ENCODE assay signal across 6 cellular contexts in the genomic region with DNA sequence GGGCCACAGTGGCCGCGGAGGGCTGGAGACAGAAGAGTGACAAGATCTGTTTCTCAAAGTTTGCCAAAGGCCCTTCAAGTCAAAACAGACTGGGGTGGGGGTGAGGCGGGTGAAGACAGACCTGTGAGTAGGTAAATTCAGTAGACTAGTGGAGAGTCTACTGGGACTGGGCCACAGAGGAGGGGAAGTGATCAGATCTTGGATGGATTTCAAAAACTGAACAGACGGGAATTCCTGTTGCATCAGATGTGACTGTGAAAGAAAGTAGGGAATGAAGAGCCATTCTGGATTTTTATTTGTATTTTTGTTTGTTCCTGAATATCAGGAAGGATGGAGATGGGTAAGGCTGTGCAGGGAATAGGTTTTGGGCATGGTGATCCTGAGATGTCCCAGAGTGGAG. TPM values are rescaled to one million over a fixed set of nuclear protein-coding genes. Genes with fewer than 3 reads are reported as not detected.
DNase-seq lines count a peak whose midpoint lies in the region; ATAC-seq, FAIRE-seq and TF ChIP-seq lines count a peak whose summit lies in the region.
"Not testable (repeated sequence)": the region's sequence is repeated elsewhere in the genome, so short reads cannot be mapped to it uniquely, and the experiment has no call there.

No MANE protein-coding gene starts in this region.

- peaks cover 37% of the 10 kb centered on the region for H3K9me3 ChIP-seq in DND-41 (ENCODE audit: insufficient read depth, low read length, severe bottlenecking)
- H3K9me3 ChIP-seq in endothelial cell of umbilical vein (replicated peaks; ENCODE audit: control insufficient read depth, insufficient read depth, low read length); right lobe of liver: not testable (repeated sequence)

- H3K27ac Mint-ChIP-seq in activated CD8-positive, alpha-beta memory T cell treated with anti-CD3 and anti-CD28 coated beads, Interleukin-2, amount 10 ng/mL, durations not matched to agents 7 days and 5 days: peak overlapping the region; percentile 79
- peak overlapping the region; percentile 26 for H3K27ac Mint-ChIP-seq in stimulated activated memory B cell treated with anti-CD40 and anti-IgM and Interleukin-4, amounts not matched to agents 10 μg/mL and 1 μg/mL and 100 μg/mL, for 72 hours

- intact Hi-C loops in endothelial cell of umbilical vein (cut with micrococcal nuclease); right lobe of liver (cut with DNase I): not testable (repeated sequence)

- H3K4me2 ChIP-seq in DND-41 (ENCODE audit: insufficient read depth, low read length) (peak overlapping the region; percentile 68), endothelial cell of umbilical vein (ENCODE audit: insufficient read depth, low read length) (peak overlapping the region; percentile 77)

- peak; percentile 83 for FAIRE-seq in endothelial cell of umbilical vein (lab: Jason Lieb, UNC)

- BruUV-seq in endothelial cell of umbilical vein (replicated peaks; lab: Mats Ljungman, UMichigan): not testable (repeated sequence)

- peaks cover 44% of the 10 kb centered on the region for H3K36me3 ChIP-seq in DND-41 (ENCODE audit: insufficient read depth, low read length)
- H3K36me3 ChIP-seq in endothelial cell of umbilical vein (ENCODE audit: control insufficient read depth in 2 of 2, extremely low read depth in 1 of 2, insufficient read depth in 2 of 2, low read length in 2 of 2); right lobe of liver: not testable (repeated sequence)

- not testable (repeated sequence) for H3K27me3 ChIP-seq in DND-41 (ENCODE audit: insufficient read depth, low read length, poor library complexity); endothelial cell of umbilical vein (ENCODE audit: control insufficient read depth in 2 of 2, insufficient read depth in 2 of 2, low read length in 2 of 2); right lobe of liver

- not testable (repeated sequence) for ATAC-seq in DND-41 (ENCODE audit: insufficient read depth, low read depth); activated CD8-positive, alpha-beta memory T cell treated with anti-CD3 and anti-CD28 coated beads, Interleukin-2, amount 10 ng/mL, durations not matched to agents 7 days and 5 days; stimulated activated memory B cell treated with anti-CD40 and anti-IgM and Interleukin-4, amounts not matched to agents 10 μg/mL and 1 μg/mL and 100 μg/mL, for 72 hours
- ATAC-seq in right lobe of liver: peak; percentile 6 to 44 (median 12)

- H3K4me3 Mint-ChIP-seq in activated CD8-positive, alpha-beta memory T cell treated with anti-CD3 and anti-CD28 coated beads, Interleukin-2, amount 10 ng/mL, durations not matched to agents 7 days and 5 days: peak overlapping the region; percentile 77
- peak overlapping the region; percentile 51 for H3K4me3 Mint-ChIP-seq in stimulated activated memory B cell treated with anti-CD40 and anti-IgM and Interleukin-4, amounts not matched to agents 10 μg/mL and 1 μg/mL and 100 μg/mL, for 72 hours

- DNase-seq in DND-41; activated CD8-positive, alpha-beta memory T cell treated with anti-CD3 and anti-CD28 coated beads, Interleukin-2, amount 10 ng/mL, durations not matched to agents 7 days and 5 days; endothelial cell of umbilical vein (ENCODE audit: low read depth, low spot score); right lobe of liver: not testable (repeated sequence)
- DNase-seq in M059J (ENCODE audit: low read depth): peak; percentile 28

- H3K79me2 ChIP-seq in DND-41 (ENCODE audit: insufficient read depth, low read length): peaks cover 39% of the 10 kb centered on the region
- not testable (repeated sequence) for H3K79me2 ChIP-seq in endothelial cell of umbilical vein (ENCODE audit: control insufficient read depth, insufficient read depth, low read length)

- H2AFZ ChIP-seq in DND-41 (ENCODE audit: low read depth, low read length); endothelial cell of umbilical vein (ENCODE audit: low read depth, low read length): not testable (repeated sequence)

- TF ChIP-seq POLR2A in endothelial cell of umbilical vein (IDR thresholded peaks at IDR 0.05; ENCODE audit: low read depth, low read length); right lobe of liver (IDR thresholded peaks at IDR 0.05): not testable (repeated sequence)

- peaks cover 35% of the 10 kb centered on the region for H3K9me3 Mint-ChIP-seq in activated CD8-positive, alpha-beta memory T cell treated with anti-CD3 and anti-CD28 coated beads, Interleukin-2, amount 10 ng/mL, durations not matched to agents 7 days and 5 days (ENCODE audit: low read depth)
- peaks cover 25% of the 10 kb centered on the region for H3K9me3 Mint-ChIP-seq in stimulated activated memory B cell treated with anti-CD40 and anti-IgM and Interleukin-4, amounts not matched to agents 10 μg/mL and 1 μg/mL and 100 μg/mL, for 72 hours

- H3K4me1 ChIP-seq in DND-41 (ENCODE audit: insufficient read depth, low read length): peaks cover 20% of the 10 kb centered on the region
- H3K4me1 ChIP-seq in endothelial cell of umbilical vein (ENCODE audit: control insufficient read depth, extremely low read depth, insufficient read depth, low read length); right lobe of liver: not testable (repeated sequence)

- peak overlapping the region; percentile 65 for H3K9ac ChIP-seq in DND-41 (ENCODE audit: low read depth, low read length)
- not testable (repeated sequence) for H3K9ac ChIP-seq in endothelial cell of umbilical vein (replicated peaks; ENCODE audit: extremely low read depth, insufficient read depth, low read length)

- H3K4me1 Mint-ChIP-seq in activated CD8-positive, alpha-beta memory T cell treated with anti-CD3 and anti-CD28 coated beads, Interleukin-2, amount 10 ng/mL, durations not matched to agents 7 days and 5 days: peaks cover 17% of the 10 kb centered on the region
- peaks cover 41% of the 10 kb centered on the region for H3K4me1 Mint-ChIP-seq in stimulated activated memory B cell treated with anti-CD40 and anti-IgM and Interleukin-4, amounts not matched to agents 10 μg/mL and 1 μg/mL and 100 μg/mL, for 72 hours

- H3K27me3 Mint-ChIP-seq in activated CD8-positive, alpha-beta memory T cell treated with anti-CD3 and anti-CD28 coated beads, Interleukin-2, amount 10 ng/mL, durations not matched to agents 7 days and 5 days; stimulated activated memory B cell treated with anti-CD40 and anti-IgM and Interleukin-4, amounts not matched to agents 10 μg/mL and 1 μg/mL and 100 μg/mL, for 72 hours: not testable (repeated sequence)

- peak overlapping the region; percentile 17; the same call in 1 of the 2 replicates for H3K27ac ChIP-seq in DND-41 (ENCODE audit: low read length)
- H3K27ac ChIP-seq in endothelial cell of umbilical vein (ENCODE audit: insufficient read depth, low read depth, low read length); right lobe of liver: not testable (repeated sequence)

- H3K9me1 ChIP-seq in endothelial cell of umbilical vein (replicated peaks; ENCODE audit: control insufficient read depth, extremely low read depth, insufficient read depth, low read length): not testable (repeated sequence)

- CTCF ChIA-PET in activated CD8-positive, alpha-beta memory T cell treated with anti-CD3 and anti-CD28 coated beads, Interleukin-2, amount 10 ng/mL, durations not matched to agents 7 days and 5 days (lab: Charles Lee): not testable (repeated sequence)
- CTCF ChIA-PET in endothelial cell of umbilical vein (lab: Charles Lee): interaction anchor here (1.0 kb wide), 1 partner anchor 23 kb away, joined by 4 read pairs; a partner anchor contains a TSS

- H3K4me3 ChIP-seq in DND-41 (ENCODE audit: low read depth in 1 of 2, low read length in 2 of 2) (peak overlapping the region; percentile 37 to 57; a peak in 3 of 4 replicates), endothelial cell of umbilical vein (replicated peaks in 1 of 3; ENCODE audit: insufficient read depth in 1 of 3, low read depth in 1 of 3, low read length in 3 of 3) (peak overlapping the region; percentile 8 to 44 (median 17))
- not testable (repeated sequence) for H3K4me3 ChIP-seq in right lobe of liver

- not testable (repeated sequence) for H4K20me1 ChIP-seq in DND-41 (ENCODE audit: insufficient read depth, low read length); endothelial cell of umbilical vein (replicated peaks; ENCODE audit: control insufficient read depth, extremely low read depth, insufficient read depth, low read length)

- POLR2A ChIA-PET in endothelial cell of umbilical vein (lab: Charles Lee): not testable (repeated sequence)

- peaks cover 59% of the 10 kb centered on the region for H3K36me3 Mint-ChIP-seq in activated CD8-positive, alpha-beta memory T cell treated with anti-CD3 and anti-CD28 coated beads, Interleukin-2, amount 10 ng/mL, durations not matched to agents 7 days and 5 days
- H3K36me3 Mint-ChIP-seq in stimulated activated memory B cell treated with anti-CD40 and anti-IgM and Interleukin-4, amounts not matched to agents 10 μg/mL and 1 μg/mL and 100 μg/mL, for 72 hours: peaks cover 55% of the 10 kb centered on the region

- dilution Hi-C loops in endothelial cell of umbilical vein (cut with MboI; ENCODE audit: extremely low pct_ligation_motif_present, low sequenced_read_pairs): not testable (repeated sequence)

- TF ChIP-seq CTCF in DND-41 (IDR thresholded peaks at IDR 0.05; ENCODE audit: borderline replicate concordance, extremely low read depth, low read length, poor library complexity, severe bottlenecking); endothelial cell of umbilical vein (IDR thresholded peaks at IDR 0.05; ENCODE audit: extremely low read depth in 1 of 2, insufficient read depth in 1 of 2, low read depth in 1 of 2, low read length in 2 of 2); right lobe of liver (IDR thresholded peaks at IDR 0.05): not testable (repeated sequence)

- 0% methylated on average over 1 of the region's 4 CpGs for WGBS in right lobe of liver (ENCODE audit: insufficient coverage, low coverage, low lambda C conversion rate, missing lambda C conversion rate)

RNA-seq across cellular contexts. Expression of a gene that starts 0.7 kb away (rescaled TPM):
- total RNA-seq in M059J (2014; rRNA removed; shearing (Covaris generic)): 22.5 and 25.1 TPM in 2 replicates
- 1 to 10 TPM; 8.5 to 9.7 TPM for total RNA-seq in activated CD8-positive, alpha-beta memory T cell treated with anti-CD3 and anti-CD28 coated beads, Interleukin-2, amount 10 ng/mL, durations not matched to agents 7 days and 5 days
- total RNA-seq in endothelial cell of umbilical vein (4.3 and 5.5 TPM in 2 replicates), right lobe of liver (1 to 10 TPM; 1.3 to 4.1 (median 2.2) TPM)
- polyA plus RNA-seq in endothelial cell of umbilical vein: 4.0 and 5.1 TPM in 2 replicates
- polyA plus RNA-seq in endothelial cell of umbilical vein (2011; cell fraction: cytosol; rRNA removed): 2.0 and 2.3 TPM in 2 replicates
- 10.2 TPM in 2 replicates for polyA plus RNA-seq in endothelial cell of umbilical vein (2011; cell fraction: nucleus; rRNA removed)
- polyA plus RNA-seq in endothelial cell of umbilical vein (2012): 3.0 TPM in 2 replicates
- 7.2 and 14.8 TPM in 2 replicates for polyA minus RNA-seq in endothelial cell of umbilical vein
- not detected for polyA minus RNA-seq in endothelial cell of umbilical vein (2011; cell fraction: cytosol; rRNA and poly(A)+ RNA removed)
- 8.1 and 11.8 TPM in 2 replicates for polyA minus RNA-seq in endothelial cell of umbilical vein (2011; cell fraction: nucleus; rRNA and poly(A)+ RNA removed)

RNA-seq across cellular contexts. Expression of a gene that starts 12.8 kb away (rescaled TPM):
- total RNA-seq in M059J (2014; rRNA removed; shearing (Covaris generic)): 22.2 and 24.0 TPM in 2 replicates
- 10 to 100 TPM; 10.1 to 10.5 TPM for total RNA-seq in activated CD8-positive, alpha-beta memory T cell treated with anti-CD3 and anti-CD28 coated beads, Interleukin-2, amount 10 ng/mL, durations not matched to agents 7 days and 5 days
- total RNA-seq in endothelial cell of umbilical vein (6.3 and 7.2 TPM in 2 replicates), right lobe of liver (1 to 10 TPM; 2.4 to 4.7 (median 3.4) TPM)
- polyA plus RNA-seq in endothelial cell of umbilical vein: 5.1 and 6.4 TPM in 2 replicates
- polyA plus RNA-seq in endothelial cell of umbilical vein (2011; cell fraction: cytosol; rRNA removed): 2.9 and 3.5 TPM in 2 replicates
- 10.5 TPM in 2 replicates for polyA plus RNA-seq in endothelial cell of umbilical vein (2011; cell fraction: nucleus; rRNA removed)
- polyA plus RNA-seq in endothelial cell of umbilical vein (2012): 5.5 and 6.1 TPM in 2 replicates
- 5.1 and 6.7 TPM in 2 replicates for polyA minus RNA-seq in endothelial cell of umbilical vein
- 3.1 TPM for polyA minus RNA-seq in endothelial cell of umbilical vein (2011; cell fraction: cytosol; rRNA and poly(A)+ RNA removed)
- 7.8 and 10.6 TPM in 2 replicates for polyA minus RNA-seq in endothelial cell of umbilical vein (2011; cell fraction: nucleus; rRNA and poly(A)+ RNA removed)

RNA-seq across cellular contexts. Expression of a gene that starts 23.0 kb away (rescaled TPM):
- 14.9 and 15.1 TPM in 2 replicates for total RNA-seq in M059J (2014; rRNA removed; shearing (Covaris generic))
- total RNA-seq in activated CD8-positive, alpha-beta memory T cell treated with anti-CD3 and anti-CD28 coated beads, Interleukin-2, amount 10 ng/mL, durations not matched to agents 7 days and 5 days: 1 to 10 TPM; 7.7 to 8.8 TPM
- total RNA-seq in endothelial cell of umbilical vein (6.4 and 7.0 TPM in 2 replicates), right lobe of liver (1 to 10 TPM; 1.7 to 4.8 (median 2.6) TPM)
- 1.5 and 3.1 TPM in 2 replicates for polyA plus RNA-seq in endothelial cell of umbilical vein
- polyA plus RNA-seq in endothelial cell of umbilical vein (2011; cell fraction: cytosol; rRNA removed): 2.1 and 2.5 TPM in 2 replicates
- 3.5 TPM in 2 replicates for polyA plus RNA-seq in endothelial cell of umbilical vein (2011; cell fraction: nucleus; rRNA removed)
- polyA plus RNA-seq in endothelial cell of umbilical vein (2012): 2.0 and 2.7 TPM in 2 replicates
- polyA minus RNA-seq in endothelial cell of umbilical vein: 9.5 and 14.5 TPM in 2 replicates
- polyA minus RNA-seq in endothelial cell of umbilical vein (2011; cell fraction: cytosol; rRNA and poly(A)+ RNA removed): 0.61 TPM
- 9.6 and 12.5 TPM in 2 replicates for polyA minus RNA-seq in endothelial cell of umbilical vein (2011; cell fraction: nucleus; rRNA and poly(A)+ RNA removed)

RNA-seq across cellular contexts. Expression of a gene that starts 26.8 kb away (rescaled TPM):
- total RNA-seq in M059J (2014; rRNA removed; shearing (Covaris generic)): 5.6 and 7.5 TPM in 2 replicates
- 1 to 10 TPM; 6.6 to 6.7 TPM for total RNA-seq in activated CD8-positive, alpha-beta memory T cell treated with anti-CD3 and anti-CD28 coated beads, Interleukin-2, amount 10 ng/mL, durations not matched to agents 7 days and 5 days
- total RNA-seq in endothelial cell of umbilical vein (3.1 and 3.5 TPM in 2 replicates), right lobe of liver (1 to 10 TPM in 2 of 6 experiments, under 1 TPM in 4; 0.61 to 1.8 (median 0.90) TPM)
- 1.1 and 1.4 TPM in 2 replicates for polyA plus RNA-seq in endothelial cell of umbilical vein
- polyA plus RNA-seq in endothelial cell of umbilical vein (2011; cell fraction: cytosol; rRNA removed): 1.3 and 1.6 TPM in 2 replicates
- polyA plus RNA-seq in endothelial cell of umbilical vein (2011; cell fraction: nucleus; rRNA removed): 2.6 and 2.7 TPM in 2 replicates
- polyA plus RNA-seq in endothelial cell of umbilical vein (2012): 1.9 and 2.0 TPM in 2 replicates
- 3.0 and 4.5 TPM in 2 replicates for polyA minus RNA-seq in endothelial cell of umbilical vein
- not detected for polyA minus RNA-seq in endothelial cell of umbilical vein (2011; cell fraction: cytosol; rRNA and poly(A)+ RNA removed)
- polyA minus RNA-seq in endothelial cell of umbilical vein (2011; cell fraction: nucleus; rRNA and poly(A)+ RNA removed): 2.7 and 2.9 TPM in 2 replicates

RNA-seq across cellular contexts. Expression of a gene that starts 43.5 kb away (rescaled TPM):
- total RNA-seq in M059J (2014; rRNA removed; shearing (Covaris generic)): 0.57 TPM in 1 of 2 replicates, not detected in the other
- under 1 TPM; 0.15 to 0.28 TPM for total RNA-seq in activated CD8-positive, alpha-beta memory T cell treated with anti-CD3 and anti-CD28 coated beads, Interleukin-2, amount 10 ng/mL, durations not matched to agents 7 days and 5 days
- total RNA-seq in endothelial cell of umbilical vein (0.23 and 0.38 TPM in 2 replicates), right lobe of liver (under 1 TPM; 0.11 to 0.48 (median 0.19) TPM)
- 0.08 and 0.14 TPM in 2 replicates for polyA plus RNA-seq in endothelial cell of umbilical vein
- 0.05 and 0.10 TPM in 2 replicates for polyA plus RNA-seq in endothelial cell of umbilical vein (2011; cell fraction: cytosol; rRNA removed)
- polyA plus RNA-seq in endothelial cell of umbilical vein (2011; cell fraction: nucleus; rRNA removed): 0.46 and 0.55 TPM in 2 replicates
- polyA plus RNA-seq in endothelial cell of umbilical vein (2012): 0.16 TPM in 2 replicates
- polyA minus RNA-seq in endothelial cell of umbilical vein: 0.42 and 1.00 TPM in 2 replicates
- not detected for polyA minus RNA-seq in endothelial cell of umbilical vein (2011; cell fraction: cytosol; rRNA and poly(A)+ RNA removed)
- 0.72 TPM in 1 of 2 replicates, not detected in the other for polyA minus RNA-seq in endothelial cell of umbilical vein (2011; cell fraction: nucleus; rRNA and poly(A)+ RNA removed)
